In the genomic region with DNA sequence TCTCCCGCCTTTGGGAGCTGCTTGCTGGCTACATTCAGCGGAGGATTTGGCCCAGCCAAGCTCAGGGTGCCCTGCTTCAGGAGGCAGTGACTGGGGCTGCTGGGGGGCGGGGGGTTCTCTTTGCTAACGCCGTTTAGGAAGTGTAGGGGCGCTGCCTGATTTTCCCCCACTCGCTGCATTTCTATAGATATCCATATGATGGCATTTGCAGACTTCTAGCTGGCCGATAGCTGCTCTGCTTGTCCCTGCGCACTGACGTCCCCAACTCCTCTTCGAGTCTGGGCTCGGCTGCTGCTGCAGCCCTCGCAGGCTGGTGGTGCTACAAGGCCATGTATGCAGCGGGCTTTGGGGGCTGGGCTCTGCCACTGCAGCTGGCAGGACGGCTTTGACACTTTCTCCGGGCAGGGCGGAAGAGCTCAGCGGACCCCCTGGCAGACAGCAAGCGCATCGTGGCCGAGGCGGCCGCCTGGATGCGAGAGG, we compare ENCODE assay signal across 9 cellular contexts. TPM values are rescaled to one million over a fixed set of nuclear protein-coding genes. Genes with fewer than 3 reads are reported as not detected.
A peak's percentile ranks its signal among the peaks of the same experiment; 100 is the strongest.
DNase-seq lines count a peak whose midpoint lies in the region; ATAC-seq and TF ChIP-seq lines count a peak whose summit lies in the region.
"Had no signal": no experiment of that assay in that cellular context is flagged by ENCODE, and none has a peak within 500 bp of the region (broad histone marks: within the 10 kb centered on the region; RNA-seq: fewer than 3 reads in every experiment).

No MANE protein-coding gene starts in this region.

- H3K4me1 ChIP-seq in endodermal cell (ENCODE audit: control insufficient read depth, insufficient read depth, low read length), result no peaks in the 10 kb centered on the region

- H3K9me3 ChIP-seq in endodermal cell (ENCODE audit: control insufficient read depth, low read length), result no peaks in the 10 kb centered on the region

- H3K36me3 Mint-ChIP-seq in endodermal cell (ENCODE audit: low read depth) (no peaks in the 10 kb centered on the region), naive B cell (no peaks in the 10 kb centered on the region)

- peaks cover 40% of the 10 kb centered on the region for H3K27me3 ChIP-seq in endodermal cell (ENCODE audit: control insufficient read depth, insufficient read depth, low read length, poor library complexity, severe bottlenecking)

- peaks cover 19% of the 10 kb centered on the region for H3K4me1 Mint-ChIP-seq in endodermal cell
- H3K4me1 Mint-ChIP-seq in naive B cell, result peaks cover 9 to 44% (median 24%) of the 10 kb centered on the region in 3 donors

- H3K4me3 ChIP-seq in endodermal cell (ENCODE audit: low read length), result peak overlapping the region; percentile 97

- no peak overlapping the region for H3K27ac ChIP-seq in endodermal cell (ENCODE audit: low read depth, low read length)

- ATAC-seq in naive B cell (ENCODE audit: low read depth in 2 of 2) (peak in 1 of 2 donors; percentile 44), GM21447 (IDR thresholded peaks at IDR 0.05; ENCODE audit: unreplicated experiment) (no peak), GM19395 (IDR thresholded peaks at IDR 0.05; ENCODE audit: unreplicated experiment) (no peak)

- H3K4me3 Mint-ChIP-seq in endodermal cell (peak overlapping the region; percentile 86), naive B cell (peak overlapping the region in 5 of 8 donors; percentile 2 to 55 (median 38))
- H3K4me3 Mint-ChIP-seq: dendritic cell treated with granulocyte-macrophage colony-stimulating factor and Interleukin-4, amounts not matched to agents 40 ng/mL and 50 ng/mL, for 4 days had no signal

- DNase-seq in GM03348 (ENCODE audit: low spot score), result peak; percentile 3
- DNase-seq in NCI-H524 (lab: John Stamatoyannopoulos, UW), result peak; percentile 98 to 99
- peak; percentile 94 for DNase-seq in endodermal cell
- no peak for DNase-seq in naive B cell
- DNase-seq in effector CD4-positive, alpha-beta T cell, result no peak
- DNase-seq in SKM-1 treated with dmso at 0.1 percent for 144 hours (lab: John Stamatoyannopoulos, UW; ENCODE audit: unreplicated experiment), result no peak

- 0% methylated on average over 14 to 24 of the region's 24 CpGs for WGBS in endodermal cell (ENCODE audit: insufficient coverage in 1 of 2, insufficient read length in 1 of 2), 2 experiments

- peak; percentile 71 for TF ChIP-seq CTCF in endodermal cell (conservative IDR thresholded peaks at IDR 0.05)

- no peak overlapping the region for H3K9ac ChIP-seq in endodermal cell (ENCODE audit: extremely low read depth, low read length, poor library complexity, severe bottlenecking)

- no peaks in the 10 kb centered on the region for H3K36me3 ChIP-seq in endodermal cell (ENCODE audit: control insufficient read depth, insufficient read depth, low read length)

- peaks cover 44% of the 10 kb centered on the region for H3K27me3 Mint-ChIP-seq in endodermal cell (ENCODE audit: insufficient read depth)
- peaks cover 61 to 74% (median 68%) of the 10 kb centered on the region in 3 donors for H3K27me3 Mint-ChIP-seq in naive B cell

- H3K9me3 Mint-ChIP-seq in endodermal cell (no peaks in the 10 kb centered on the region), naive B cell (peaks cover 0 to 1% (median 0%) of the 10 kb centered on the region in 7 donors)
- H3K9me3 Mint-ChIP-seq: dendritic cell treated with granulocyte-macrophage colony-stimulating factor and Interleukin-4, amounts not matched to agents 40 ng/mL and 50 ng/mL, for 4 days had no signal

- H3K27ac Mint-ChIP-seq in endodermal cell, result no peak overlapping the region
- no peak overlapping the region for H3K27ac Mint-ChIP-seq in naive B cell
- H3K27ac Mint-ChIP-seq: dendritic cell treated with granulocyte-macrophage colony-stimulating factor and Interleukin-4, amounts not matched to agents 40 ng/mL and 50 ng/mL, for 4 days had no signal

RNA-seq across cellular contexts. Expression of a gene that starts 3.1 kb away (rescaled TPM):
- 1 to 10 TPM; 1.4 to 3.2 TPM for total RNA-seq in endodermal cell
- polyA plus RNA-seq in endodermal cell (2013, experiment 1 of 2), result 2.7 TPM
- 2.5 TPM for polyA plus RNA-seq in endodermal cell (2013, experiment 2 of 2)
- polyA plus RNA-seq in naive B cell (ENCODE audit: low read depth in 6 of 6), result not detected

Comparison
In these comparisons a context has a peak if more than half of its experiments do, and no peak if none do; other contexts are left out.
1. DNase-seq: peak in GM03348 (single experiment), NCI-H524 (2 of 2) and endodermal cell (single experiment); none in naive B cell (single experiment), effector CD4-positive, alpha-beta T cell (single experiment) and SKM-1 treated with dmso at 0.1 percent for 144 hours (single experiment).